Comparison of ENCODE assay signal across 28 cellular contexts in genomic region chr2:241816431-241817121, GRCh38. TPM values are rescaled to one million over a fixed set of nuclear protein-coding genes. Genes with fewer than 3 reads are reported as not detected.
DNase-seq lines count a peak whose midpoint lies in the region; ATAC-seq, FAIRE-seq and TF ChIP-seq lines count a peak whose summit lies in the region.
"Had no signal": no experiment of that assay in that cellular context is flagged by ENCODE, and none has a peak within 500 bp of the region (broad histone marks: within the 10 kb centered on the region; RNA-seq: fewer than 3 reads in every experiment).

No MANE protein-coding gene starts in this region.

- BruUV-seq in endothelial cell of umbilical vein (replicated peaks; lab: Mats Ljungman, UMichigan), result no TSS peak

- H3K36me3 ChIP-seq in SK-N-SH (replicated peaks in 1 of 2; ENCODE audit: control insufficient read depth in 1 of 2, insufficient read depth in 2 of 2, low read length in 1 of 2) (no peaks in the 10 kb centered on the region), endothelial cell of umbilical vein (ENCODE audit: control insufficient read depth in 2 of 2, extremely low read depth in 1 of 2, insufficient read depth in 2 of 2, low read length in 2 of 2) (no peaks in the 10 kb centered on the region)
- H3K36me3 ChIP-seq: BE2C, prostate gland had no signal

- H3K79me2 ChIP-seq in SK-N-SH (ENCODE audit: insufficient read depth), result no peaks in the 10 kb centered on the region
- H3K79me2 ChIP-seq in endothelial cell of umbilical vein (ENCODE audit: control insufficient read depth, insufficient read depth, low read length), result no peaks in the 10 kb centered on the region

- no peaks in the 10 kb centered on the region for H3K9me1 ChIP-seq in endothelial cell of umbilical vein (replicated peaks; ENCODE audit: control insufficient read depth, extremely low read depth, insufficient read depth, low read length)

- TF ChIP-seq RAD21 in SK-N-SH (IDR thresholded peaks at IDR 0.05; ENCODE audit: low read length), result no peak

- H3K4me3 ChIP-seq in SK-N-SH (ENCODE audit: low read depth in 2 of 2, low read length in 1 of 2) (no peak overlapping the region), endothelial cell of umbilical vein (replicated peaks in 1 of 3; ENCODE audit: insufficient read depth in 1 of 3, low read depth in 1 of 3, low read length in 3 of 3) (no peak overlapping the region)
- H3K4me3 ChIP-seq: dorsolateral prefrontal cortex, prostate gland had no signal

- H4K20me1 ChIP-seq in SK-N-SH (ENCODE audit: insufficient read depth) (no peaks in the 10 kb centered on the region), endothelial cell of umbilical vein (replicated peaks; ENCODE audit: control insufficient read depth, extremely low read depth, insufficient read depth, low read length) (no peaks in the 10 kb centered on the region)

- no peak for TF ChIP-seq POLR2A in GM12892 (IDR thresholded peaks at IDR 0.05; ENCODE audit: low read depth, low read length)
- no peak for TF ChIP-seq POLR2A in endothelial cell of umbilical vein (IDR thresholded peaks at IDR 0.05; ENCODE audit: low read depth, low read length)

- ATAC-seq in SK-N-SH treated with all-trans-retinoic acid at 6 μM for 48 hours (no peak), HG03520 (IDR thresholded peaks at IDR 0.05; ENCODE audit: unreplicated experiment) (no peak)
- ATAC-seq: foreskin keratinocyte had no signal

- FAIRE-seq in GM12892 (lab: Jason Lieb, UNC) (no peak), endothelial cell of umbilical vein (lab: Jason Lieb, UNC) (no peak)

- H3K9ac ChIP-seq in SK-N-SH (no peak overlapping the region), endothelial cell of umbilical vein (replicated peaks; ENCODE audit: extremely low read depth, insufficient read depth, low read length) (no peak overlapping the region)

- no peak for TF ChIP-seq EP300 in SK-N-SH (IDR thresholded peaks at IDR 0.05; ENCODE audit: borderline replicate concordance in 1 of 2, low read depth in 1 of 2, low read length in 1 of 2)

- intact Hi-C loops in endothelial cell of umbilical vein (cut with micrococcal nuclease), result no loop called here
- intact Hi-C loops in posterior vena cava (cut with DNase I), result no loop called here

- no peak for TF ChIP-seq CTCF in SK-N-SH (IDR thresholded peaks at IDR 0.05)
- no peak for TF ChIP-seq CTCF in endothelial cell of umbilical vein (IDR thresholded peaks at IDR 0.05; ENCODE audit: extremely low read depth in 1 of 2, insufficient read depth in 1 of 2, low read depth in 1 of 2, low read length in 2 of 2)

- DNase-seq in SK-N-SH, result peak; percentile 25
- peak; percentile 22 for DNase-seq in GM12892 (ENCODE audit: insufficient read length)
- no peak for DNase-seq in endothelial cell of umbilical vein (ENCODE audit: low read depth, low spot score)
- peak; percentile 83 for DNase-seq in posterior vena cava (ENCODE audit: low spot score)
- DNase-seq in C1 segment of cervical spinal cord (lab: John Stamatoyannopoulos, UW), result no peak
- no peak for DNase-seq in HPDE6-E6E7 (ENCODE audit: extremely low spot score)
- DNase-seq: activated naive CD4-positive, alpha-beta T cell treated with Interleukin-2 at 50 U/mL for 16 hours; activated T-cell treated with anti-CD3 and anti-CD28 coated beads for 4 hours; amniotic stem cell; BE2C; caudate nucleus; erythroblast; foreskin keratinocyte; KBM-7; midbrain; NCI-H146; NCI-H2171; OCI-M1; Right ventricle myocardium superior; stimulated activated CD4-positive, alpha-beta T cell treated with anti-CD3 and anti-CD28 coated beads, Interleukin-1b, Interleukin-23, amount 100 ng/mL, for 48 hours; stimulated activated naive CD4-positive, alpha-beta T cell treated with Interleukin-2 at 50 U/mL for 16 hours had no signal

- H3K27ac ChIP-seq in SK-N-SH (ENCODE audit: low read depth in 2 of 2, low read length in 1 of 2) (no peak overlapping the region), endothelial cell of umbilical vein (ENCODE audit: insufficient read depth, low read depth, low read length) (no peak overlapping the region)
- H3K27ac ChIP-seq: 22Rv1, dorsolateral prefrontal cortex, foreskin keratinocyte, prostate gland had no signal

- CTCF ChIA-PET in SK-N-SH (lab: Yijun Ruan, JAX) (interaction anchor here (0.5 kb wide), 1 partner anchor 19 kb away, joined by 3 read pairs; no protein-coding TSS in a partner anchor), endothelial cell of umbilical vein (lab: Charles Lee) (no interaction called here)

- no peaks in the 10 kb centered on the region for H3K9me2 ChIP-seq in SK-N-SH

- dilution Hi-C loops in endothelial cell of umbilical vein (cut with MboI; ENCODE audit: extremely low pct_ligation_motif_present, low sequenced_read_pairs), result no loop called here

- H3K4me2 ChIP-seq in SK-N-SH (no peak overlapping the region), endothelial cell of umbilical vein (ENCODE audit: insufficient read depth, low read length) (no peak overlapping the region)

- POLR2A ChIA-PET in SK-N-SH (lab: Yijun Ruan, JAX) (no interaction called here), endothelial cell of umbilical vein (lab: Charles Lee) (no interaction called here)

- H3F3A ChIP-seq in SK-N-SH (replicated peaks; ENCODE audit: insufficient read depth), result no peaks in the 10 kb centered on the region

- peaks cover 0 to 8% of the 10 kb centered on the region in 2 experiments; a peak in 2 of 4 replicates for H3K4me1 ChIP-seq in SK-N-SH (ENCODE audit: control insufficient read depth in 1 of 2, insufficient read depth in 2 of 2, low read depth in 1 of 2, low read length in 1 of 2)
- H3K4me1 ChIP-seq in endothelial cell of umbilical vein (ENCODE audit: control insufficient read depth, extremely low read depth, insufficient read depth, low read length), result peaks cover 3% of the 10 kb centered on the region
- H3K4me1 ChIP-seq: BE2C, foreskin keratinocyte, prostate gland had no signal

- 26% methylated on average over 6 of the region's 33 CpGs for WGBS in SK-N-SH (ENCODE audit: low lambda C conversion rate)

- H3K27me3 ChIP-seq in SK-N-SH (ENCODE audit: insufficient read depth), result no peaks in the 10 kb centered on the region
- no peaks in the 10 kb centered on the region for H3K27me3 ChIP-seq in endothelial cell of umbilical vein (ENCODE audit: control insufficient read depth in 2 of 2, insufficient read depth in 2 of 2, low read length in 2 of 2)
- H3K27me3 ChIP-seq: BE2C had no signal

- no peaks in the 10 kb centered on the region for H3K9me3 ChIP-seq in SK-N-SH
- H3K9me3 ChIP-seq in endothelial cell of umbilical vein (replicated peaks; ENCODE audit: control insufficient read depth, insufficient read depth, low read length), result no peaks in the 10 kb centered on the region
- H3K9me3 ChIP-seq: BE2C, prostate gland had no signal

- H2AFZ ChIP-seq in SK-N-SH (ENCODE audit: low read depth) (no peak overlapping the region), endothelial cell of umbilical vein (ENCODE audit: low read depth, low read length) (peak overlapping the region; percentile 69)

RNA-seq across cellular contexts. Expression of gene NEU4, which starts 7.6 kb away (rescaled TPM):
- polyA plus RNA-seq in SK-N-SH (2012; rRNA removed), result 0.05 TPM in 1 of 2 replicates, not detected in the other
- 0.03 and 0.07 TPM in 2 replicates for polyA plus RNA-seq in SK-N-SH (2012; cell fraction: cytosol; rRNA removed)
- 0.54 and 0.62 TPM in 2 replicates for polyA plus RNA-seq in SK-N-SH (2012; cell fraction: nucleus; rRNA removed)
- 0.19 TPM for polyA plus RNA-seq in GM12892 (2012; ENCODE audit: missing spikeins)
- not detected in 2 replicates for total RNA-seq in endothelial cell of umbilical vein
- polyA plus RNA-seq in endothelial cell of umbilical vein, result not detected in 2 replicates
- polyA plus RNA-seq in endothelial cell of umbilical vein (2011; cell fraction: cytosol; rRNA removed), result not detected in 2 replicates
- polyA plus RNA-seq in endothelial cell of umbilical vein (2011; cell fraction: nucleus; rRNA removed), result not detected in 2 replicates
- polyA plus RNA-seq in endothelial cell of umbilical vein (2012), result not detected in 2 replicates
- polyA minus RNA-seq in endothelial cell of umbilical vein, result not detected in 2 replicates
- not detected for polyA minus RNA-seq in endothelial cell of umbilical vein (2011; cell fraction: cytosol; rRNA and poly(A)+ RNA removed)
- polyA minus RNA-seq in endothelial cell of umbilical vein (2011; cell fraction: nucleus; rRNA and poly(A)+ RNA removed), result not detected in 2 replicates
- total RNA-seq in posterior vena cava, result under 1 TPM in 1 of 2 donors, not detected in 1; 0.38 TPM
- total RNA-seq: foreskin keratinocyte, Right ventricle myocardium superior had no signal
- polyA plus RNA-seq: foreskin keratinocyte had no signal

RNA-seq across cellular contexts. Expression of gene GAL3ST2, which starts 40.0 kb away (rescaled TPM):
- polyA plus RNA-seq in SK-N-SH (2012; rRNA removed), result 0.10 and 0.15 TPM in 2 replicates
- polyA plus RNA-seq in SK-N-SH (2012; cell fraction: cytosol; rRNA removed), result 0.04 TPM in 1 of 2 replicates, not detected in the other
- 0.74 and 1.0 TPM in 2 replicates for polyA plus RNA-seq in SK-N-SH (2012; cell fraction: nucleus; rRNA removed)
- not detected for polyA plus RNA-seq in GM12892 (2012; ENCODE audit: missing spikeins)
- 0.23 TPM in 1 of 2 replicates, not detected in the other for total RNA-seq in endothelial cell of umbilical vein
- polyA plus RNA-seq in endothelial cell of umbilical vein, result not detected in 2 replicates
- polyA plus RNA-seq in endothelial cell of umbilical vein (2011; cell fraction: cytosol; rRNA removed), result not detected in 2 replicates
- not detected in 2 replicates for polyA plus RNA-seq in endothelial cell of umbilical vein (2011; cell fraction: nucleus; rRNA removed)
- polyA plus RNA-seq in endothelial cell of umbilical vein (2012), result 0.19 and 0.20 TPM in 2 replicates
- polyA minus RNA-seq in endothelial cell of umbilical vein, result not detected in 2 replicates
- polyA minus RNA-seq in endothelial cell of umbilical vein (2011; cell fraction: cytosol; rRNA and poly(A)+ RNA removed), result not detected
- polyA minus RNA-seq in endothelial cell of umbilical vein (2011; cell fraction: nucleus; rRNA and poly(A)+ RNA removed), result not detected in 2 replicates
- not detected for total RNA-seq in posterior vena cava
- total RNA-seq: foreskin keratinocyte, Right ventricle myocardium superior, skeletal muscle tissue had no signal
- polyA plus RNA-seq: foreskin keratinocyte had no signal

RNA-seq across cellular contexts. Expression of gene PDCD1, which starts 42.1 kb away (rescaled TPM):
- not detected in 2 replicates for polyA plus RNA-seq in SK-N-SH (2012; rRNA removed)
- polyA plus RNA-seq in SK-N-SH (2012; cell fraction: cytosol; rRNA removed), result not detected in 2 replicates
- polyA plus RNA-seq in SK-N-SH (2012; cell fraction: nucleus; rRNA removed), result not detected in 2 replicates
- 1.0 TPM for polyA plus RNA-seq in GM12892 (2012; ENCODE audit: missing spikeins)
- not detected in 2 replicates for total RNA-seq in endothelial cell of umbilical vein
- not detected in 2 replicates for polyA plus RNA-seq in endothelial cell of umbilical vein
- polyA plus RNA-seq in endothelial cell of umbilical vein (2011; cell fraction: cytosol; rRNA removed), result not detected in 2 replicates
- not detected in 2 replicates for polyA plus RNA-seq in endothelial cell of umbilical vein (2011; cell fraction: nucleus; rRNA removed)
- not detected in 2 replicates for polyA plus RNA-seq in endothelial cell of umbilical vein (2012)
- polyA minus RNA-seq in endothelial cell of umbilical vein, result not detected in 2 replicates
- polyA minus RNA-seq in endothelial cell of umbilical vein (2011; cell fraction: cytosol; rRNA and poly(A)+ RNA removed), result not detected
- polyA minus RNA-seq in endothelial cell of umbilical vein (2011; cell fraction: nucleus; rRNA and poly(A)+ RNA removed), result not detected in 2 replicates
- total RNA-seq in posterior vena cava, result under 1 TPM in 1 of 2 donors, not detected in 1; 0.38 TPM
- total RNA-seq: foreskin keratinocyte, neural crest cell, skeletal muscle tissue had no signal
- polyA plus RNA-seq: foreskin keratinocyte had no signal

RNA-seq across cellular contexts. Expression of gene RTP5, which starts 53.0 kb away (rescaled TPM):
- polyA plus RNA-seq in SK-N-SH (2012; rRNA removed) (not detected in 2 replicates), endothelial cell of umbilical vein (not detected in 2 replicates)
- not detected in 2 replicates for polyA plus RNA-seq in SK-N-SH (2012; cell fraction: cytosol; rRNA removed)
- not detected in 2 replicates for polyA plus RNA-seq in SK-N-SH (2012; cell fraction: nucleus; rRNA removed)
- not detected for polyA plus RNA-seq in GM12892 (2012; ENCODE audit: missing spikeins)
- total RNA-seq in endothelial cell of umbilical vein (not detected in 2 replicates), posterior vena cava (under 1 TPM in 1 of 2 donors, not detected in 1; 0.10 TPM)
- not detected in 2 replicates for polyA plus RNA-seq in endothelial cell of umbilical vein (2011; cell fraction: cytosol; rRNA removed)
- polyA plus RNA-seq in endothelial cell of umbilical vein (2011; cell fraction: nucleus; rRNA removed), result not detected in 2 replicates
- polyA plus RNA-seq in endothelial cell of umbilical vein (2012), result not detected in 2 replicates
- polyA minus RNA-seq in endothelial cell of umbilical vein, result not detected in 2 replicates
- not detected for polyA minus RNA-seq in endothelial cell of umbilical vein (2011; cell fraction: cytosol; rRNA and poly(A)+ RNA removed)
- polyA minus RNA-seq in endothelial cell of umbilical vein (2011; cell fraction: nucleus; rRNA and poly(A)+ RNA removed), result not detected in 2 replicates
- total RNA-seq: foreskin keratinocyte, neural crest cell, Right ventricle myocardium superior, skeletal muscle tissue had no signal
- polyA plus RNA-seq: foreskin keratinocyte had no signal

Comparison
In these comparisons a context has a peak if more than half of its experiments do, and no peak if none do; other contexts are left out.
1. DNase-seq: peak in SK-N-SH (single experiment), GM12892 (single experiment) and posterior vena cava (single experiment); none in endothelial cell of umbilical vein (single experiment), C1 segment of cervical spinal cord (0 of 14) and HPDE6-E6E7 (single experiment).